ENCODE assay signal across 25 cellular contexts in genomic region chr3:14783480-14784086, GRCh38. TPM values are rescaled to one million over a fixed set of nuclear protein-coding genes. Genes with fewer than 3 reads are reported as not detected.
"Had no signal": no experiment of that assay in that cellular context is flagged by ENCODE, and none has a peak within 500 bp of the region (broad histone marks: within the 10 kb centered on the region; RNA-seq: fewer than 3 reads in every experiment).

No MANE protein-coding gene starts in this region.

- H3K4me1 Mint-ChIP-seq: activated naive CD4-positive, alpha-beta T cell treated with anti-CD3 and anti-CD28 coated beads, Interleukin-2, amount 50 U/mL, for 24 hours; central memory CD8-positive, alpha-beta T cell had no signal

- H3K9me3 Mint-ChIP-seq: activated naive CD4-positive, alpha-beta T cell treated with anti-CD3 and anti-CD28 coated beads, Interleukin-2, amount 50 U/mL, for 24 hours had no signal

- DNase-seq: activated CD4-positive, alpha-beta T cell treated with anti-CD3 and anti-CD28 coated beads for 48 hours; activated CD4-positive, alpha-beta T cell treated with anti-CD3 and anti-CD28 coated beads, Interleukin-2, amount 50 U/mL, for 4 hours; activated CD4-positive, CD25-positive, alpha-beta regulatory T cell treated with anti-CD3 and anti-CD28 coated beads, Interleukin-2, amount 50 U/mL, for 72 hours; activated CD8-positive, alpha-beta memory T cell treated with anti-CD3 and anti-CD28 coated beads, Interleukin-2, amount 50 U/mL, for 48 hours; activated CD8-positive, alpha-beta T cell treated with anti-CD3 and anti-CD28 coated beads, Interleukin-2, amount 10 ng/mL, durations not matched to agents 7 days and 5 days; activated naive CD4-positive, alpha-beta T cell; activated T-cell treated with anti-CD3 and anti-CD28 coated beads, Interleukin-2, amount 50 U/mL, for 1 hour; KG1; NCI-H1930; NCI-H2171; NCI-H446 treated with DMSO at 0.1 percent for 48 hours; NCI-H524 treated with DMSO at 0.1 percent for 48 hours; NCI-H748 treated with DMSO at 0.1 percent for 48 hours; NK-92 treated with Interleukin-12 subunit alpha and Interleukin-12 subunit beta, amount 100 ng/mL, for 24 hours; OCI-M1; RPMI8226 had no signal

- ATAC-seq: activated CD8-positive, alpha-beta T cell treated with anti-CD3 and anti-CD28 coated beads, Interleukin-2, amount 10 ng/mL, durations not matched to agents 7 days and 5 days; Panc1; Right ventricle myocardium inferior had no signal

- H3K27ac Mint-ChIP-seq: activated CD8-positive, alpha-beta T cell treated with anti-CD3 and anti-CD28 coated beads, Interleukin-2, amount 10 ng/mL, durations not matched to agents 7 days and 5 days; activated naive CD4-positive, alpha-beta T cell treated with anti-CD3 and anti-CD28 coated beads, Interleukin-2, amount 50 U/mL, for 24 hours; T-helper 1 cell treated with Interleukin-12 subunit alpha and Interleukin-12 subunit beta and Interleukin-4 antibody, amounts not matched to agents 30 μg/mL and 1 μg/mL, for 36 hours had no signal

- H3K36me3 Mint-ChIP-seq: WTC11 had no signal

- H3K4me3 Mint-ChIP-seq: activated CD8-positive, alpha-beta T cell treated with anti-CD3 and anti-CD28 coated beads, Interleukin-2, amount 10 ng/mL, durations not matched to agents 7 days and 5 days; activated naive CD4-positive, alpha-beta T cell treated with anti-CD3 and anti-CD28 coated beads, Interleukin-2, amount 50 U/mL, for 24 hours; central memory CD8-positive, alpha-beta T cell; T-helper 1 cell treated with Interleukin-12 subunit alpha and Interleukin-12 subunit beta and Interleukin-4 antibody, amounts not matched to agents 30 μg/mL and 1 μg/mL, for 36 hours; WTC11 had no signal

RNA-seq across cellular contexts. Expression of gene FGD5, which starts 35.2 kb away (rescaled TPM):
- total RNA-seq: bronchial epithelial cell, LHCN-M2, MCF 10A had no signal
